In the genomic region with DNA sequence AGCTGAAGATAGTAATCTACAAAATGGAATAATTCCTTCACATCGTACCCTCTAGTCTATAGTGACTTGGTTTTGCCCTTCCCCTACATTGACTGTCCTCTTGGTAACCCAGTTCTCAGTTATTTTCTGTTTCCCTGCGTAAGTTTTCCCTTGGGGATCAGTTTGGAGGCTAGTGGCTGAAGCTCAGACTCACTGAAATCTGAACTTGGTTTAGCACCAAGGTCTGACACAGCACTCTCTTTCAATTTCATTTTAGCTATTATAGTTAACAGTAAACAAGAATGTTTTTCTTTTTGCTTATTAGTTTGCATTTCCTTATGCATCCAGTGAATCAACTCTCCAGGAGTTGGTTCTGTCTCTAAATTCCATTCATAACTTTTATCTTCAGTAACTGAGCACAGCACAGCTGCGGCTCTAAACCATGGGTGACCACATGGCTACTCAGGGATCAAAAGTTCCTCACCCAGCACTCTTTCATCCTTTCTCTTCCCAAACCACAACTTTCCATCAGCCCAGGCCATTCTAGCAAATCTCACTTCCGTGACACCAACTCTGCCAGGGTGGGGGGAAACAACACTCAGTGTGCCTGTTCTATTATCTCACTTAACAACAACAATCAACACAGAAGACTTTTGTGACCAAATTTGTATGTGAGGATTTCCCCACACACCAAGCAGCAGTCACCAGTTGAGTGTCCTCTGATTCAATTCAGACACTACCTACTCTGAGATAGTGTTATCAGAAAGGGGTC, we compare ENCODE assay signal across 9 cellular contexts. TPM values are rescaled to one million over a fixed set of nuclear protein-coding genes. Genes with fewer than 3 reads are reported as not detected.
DNase-seq lines count a peak whose midpoint lies in the region; ATAC-seq, FAIRE-seq and TF ChIP-seq lines count a peak whose summit lies in the region.
"Had no signal": no experiment of that assay in that cellular context is flagged by ENCODE, and none has a peak within 500 bp of the region (broad histone marks: within the 10 kb centered on the region; RNA-seq: fewer than 3 reads in every experiment).

No MANE protein-coding gene starts in this region.

- peaks cover 41% of the 10 kb centered on the region for H3K4me1 Mint-ChIP-seq in nephron

- H4K20me1 ChIP-seq in GM12878 (ENCODE audit: control insufficient read depth, insufficient read depth): no peaks in the 10 kb centered on the region

- no peaks in the 10 kb centered on the region for H3K36me3 ChIP-seq in GM12878 (ENCODE audit: control insufficient read depth in 2 of 2, insufficient read depth in 2 of 2, low read length in 1 of 2)
- H3K36me3 ChIP-seq: tibial artery had no signal

- intact Hi-C loops in GM12878 (cut with micrococcal nuclease; ENCODE audit: unreplicated experiment): no loop called here

- H3K9me3 Mint-ChIP-seq in nephron: peaks cover 6% of the 10 kb centered on the region

- H3K4me2 ChIP-seq in GM12878 (ENCODE audit: control insufficient read depth, insufficient read depth): peak overlapping the region; percentile 78

- no peaks in the 10 kb centered on the region; the same call in 1 of the 3 replicates for H3K9me3 ChIP-seq in GM12878 (replicated peaks; ENCODE audit: control insufficient read depth, insufficient read depth, low read length)
- H3K9me3 ChIP-seq: tibial artery had no signal

- RAD21 ChIA-PET in GM12878 (lab: Charles Lee; ENCODE audit: unreplicated experiment): interaction anchor here (0.7 to 2.3 kb wide), 7 partner anchors 17 to 141 kb away, joined by 3 to 12 read pairs (median 4); partner anchors contain the start of genes FAM76A, IFI6 and PPP1R8

- no peak overlapping the region for H3K4me3 Mint-ChIP-seq in nephron

- peak; percentile 60 for ATAC-seq in HG02571 (IDR thresholded peaks at IDR 0.05; ENCODE audit: unreplicated experiment)
- ATAC-seq in GM12878: peak; percentile 88
- no peak for ATAC-seq in HG03095 (IDR thresholded peaks at IDR 0.05; ENCODE audit: unreplicated experiment)

- no peaks in the 10 kb centered on the region for H3K27me3 ChIP-seq in GM12878 (replicated peaks in 1 of 2; ENCODE audit: control insufficient read depth in 2 of 2, insufficient read depth in 2 of 2, low read length in 1 of 2)
- H3K27me3 ChIP-seq: tibial artery had no signal

- H3K9ac ChIP-seq in GM12878 (ENCODE audit: control insufficient read depth, insufficient read depth, low read length): peak overlapping the region; percentile 50; the same call in 1 of the 2 replicates

- H3K27me3 Mint-ChIP-seq in nephron (ENCODE audit: low read depth): peaks cover 3% of the 10 kb centered on the region

- DNase-seq in GM13977 (ENCODE audit: low spot score): peak; percentile 43
- peak; percentile 60 for DNase-seq in GM12878 (ENCODE audit: low read depth, low spot score)
- DNase-seq in stimulated activated CD8-positive, alpha-beta memory T cell treated with anti-CD3 and anti-CD28 coated beads, Interleukin-4, amount 100 ng/mL, for 48 hours: no peak
- DNase-seq in stimulated activated naive CD4-positive, alpha-beta T cell treated with Interleukin-2 at 50 U/mL for 16 hours (lab: John Stamatoyannopoulos, UW): no peak
- DNase-seq: tibial artery had no signal

- TF ChIP-seq RAD21 in GM12878 (IDR thresholded peaks at IDR 0.05; ENCODE audit: insufficient read depth, low read depth, low read length): no peak

- no TSS peak for BruUV-seq in GM12878 (replicated peaks; lab: Mats Ljungman, UMichigan)

- H3K27ac Mint-ChIP-seq in nephron: peak overlapping the region in 2 of 3 experiments; percentile 16 to 17

- CTCF ChIA-PET in GM12878 (lab: Yijun Ruan, JAX): interaction anchor here (0.6 to 2.5 kb wide), 9 partner anchors 15 to 83 kb away, joined by 3 to 14 read pairs (median 3); partner anchors contain the start of genes IFI6 and STX12

- SMC1A ChIA-PET in GM12878 (lab: Charles Lee; ENCODE audit: uncharacterized antibody, unreplicated experiment): interaction anchor here (0.8 to 3.2 kb wide), 9 partner anchors 9 to 67 kb away, joined by 3 to 11 read pairs (median 5); partner anchors contain the start of genes FAM76A and IFI6

- TF ChIP-seq EP300 in GM12878 (IDR thresholded peaks at IDR 0.05; ENCODE audit: borderline replicate concordance in 1 of 2, control insufficient read depth in 1 of 2, low read depth in 2 of 2, low read length in 2 of 2): peak in 1 of 2 experiments; percentile 13; a peak in 1 of 4 replicates

- in situ Hi-C loops in GM13977 (cut with MboI; ENCODE audit: low pct_unique_long_range_greater_than_20kb, low sequenced_read_pairs, unreplicated experiment) (no loop called here), GM12878 (cut with MboI) (no loop called here)

- POLR2A ChIA-PET in GM12878 (lab: Charles Lee): interaction anchor here (0.7 to 1.9 kb wide), 9 partner anchors 12 to 202 kb away, joined by 3 to 9 read pairs (median 3); partner anchors contain the start of genes FAM76A, IFI6 and STX12

- no peaks in the 10 kb centered on the region for H3K79me2 ChIP-seq in GM12878 (ENCODE audit: control insufficient read depth, insufficient read depth, low read length)

- peak overlapping the region; percentile 92 for H2AFZ ChIP-seq in GM12878 (ENCODE audit: control insufficient read depth, low read depth, low read length)

- H3K27ac ChIP-seq in GM12878 (ENCODE audit: control insufficient read depth, insufficient read depth): peak overlapping the region; percentile 57
- H3K27ac ChIP-seq: HL-60, tibial artery had no signal

- FAIRE-seq in GM12878 (lab: Jason Lieb, UNC): peak; percentile 92

- TF ChIP-seq POLR2A in GM12878 (IDR thresholded peaks at IDR 0.05; ENCODE audit: low read depth, low read length): no peak

- TF ChIP-seq CTCF in GM13977 (IDR thresholded peaks at IDR 0.05; ENCODE audit: extremely low read depth, insufficient read depth, missing control alignments) (no peak), GM12878 (IDR thresholded peaks at IDR 0.05 in 2 of 3, conservative IDR thresholded peaks at IDR 0.05 in 1 of 3; ENCODE audit: control insufficient read depth in 2 of 3, extremely low read depth in 1 of 3, insufficient read depth in 1 of 3, low read depth in 3 of 3, low read length in 3 of 3) (no peak), nephron (IDR thresholded peaks at IDR 0.05; ENCODE audit: unreplicated experiment in 3 of 3) (no peak)

- peaks cover 10% of the 10 kb centered on the region for H3K4me1 ChIP-seq in GM12878 (ENCODE audit: control insufficient read depth, insufficient read depth, low read length)

- 1% methylated on average over 4 of the region's 4 CpGs for WGBS in GM12878 (ENCODE audit: insufficient coverage, insufficient replicate concordance, low lambda C conversion rate, missing lambda C conversion rate)

- no peaks in the 10 kb centered on the region for H3K36me3 Mint-ChIP-seq in nephron (ENCODE audit: low read depth)

- peak overlapping the region; percentile 33; the same call in 1 of the 2 replicates for H3K4me3 ChIP-seq in GM12878
- H3K4me3 ChIP-seq: tibial artery had no signal

RNA-seq across cellular contexts. Expression of gene IFI6, which starts 17.6 kb away (rescaled TPM):
- 20.9 and 21.2 TPM in 2 replicates for total RNA-seq in GM12878 (2013; cell fraction: nucleolus; rRNA removed)
- total RNA-seq in GM12878 (2014; rRNA removed): 79.4 and 89.5 TPM in 2 replicates
- total RNA-seq in GM12878 (2014; rRNA removed; fragmentation: Illumina TruSeq; extraction: Trizol): 30.1 and 35.1 TPM in 2 replicates
- 70.3 and 81.4 TPM in 2 replicates for total RNA-seq in GM12878 (2021)
- 41.1 TPM for polyA plus RNA-seq in GM12878 (2011; ENCODE audit: low read depth)
- 81.1 and 113 TPM in 2 replicates for polyA plus RNA-seq in GM12878 (2011; rRNA removed)
- 134 and 138 TPM in 2 replicates for polyA plus RNA-seq in GM12878 (2011; cell fraction: cytosol; rRNA removed)
- polyA plus RNA-seq in GM12878 (2011; cell fraction: nucleus; rRNA removed): 40.8 and 41.8 TPM in 2 replicates
- polyA plus RNA-seq in GM12878 (2012): 76.1 and 123 TPM in 2 replicates
- polyA plus RNA-seq in GM12878 (2014; fragmentation: Illumina TruSeq; extraction: Trizol): 36.6 and 41.3 TPM in 2 replicates
- 10 to 100 TPM in 1 of 2 experiments, 1 to 10 TPM in 1; 5.6 to 21.0 TPM for polyA plus RNA-seq in GM12878 (2014; fragmentation: Nextera tagmentation; extraction: Ambion mirVana)
- polyA plus RNA-seq in GM12878 (2014; rRNA removed): 63.9 and 67.7 TPM in 2 replicates
- 100 to 1,000 TPM in 1 of 2 experiments, 10 to 100 TPM in 1; 97.0 to 123 TPM for polyA plus RNA-seq in GM12878 (2016; fragmentation: Nextera tagmentation; extraction: Ambion mirVana)
- 19.2 and 36.0 TPM in 2 replicates for polyA minus RNA-seq in GM12878 (2011; rRNA and poly(A)+ RNA removed)
- polyA minus RNA-seq in GM12878 (2011; cell fraction: cytosol; rRNA and poly(A)+ RNA removed): 26.6 and 31.1 TPM in 2 replicates
- polyA minus RNA-seq in GM12878 (2011; cell fraction: nucleus; rRNA and poly(A)+ RNA removed): 6.8 and 7.5 TPM in 2 replicates

RNA-seq across cellular contexts. Expression of gene FAM76A, which starts 36.2 kb away (rescaled TPM):
- total RNA-seq in GM12878 (2013; cell fraction: nucleolus; rRNA removed): 4.8 and 6.7 TPM in 2 replicates
- 7.7 and 10.0 TPM in 2 replicates for total RNA-seq in GM12878 (2014; rRNA removed)
- total RNA-seq in GM12878 (2014; rRNA removed; fragmentation: Illumina TruSeq; extraction: Trizol): 6.7 and 9.0 TPM in 2 replicates
- total RNA-seq in GM12878 (2021): 7.6 and 9.4 TPM in 2 replicates
- 1.8 TPM for polyA plus RNA-seq in GM12878 (2011; ENCODE audit: low read depth)
- polyA plus RNA-seq in GM12878 (2011; rRNA removed): 6.0 and 7.9 TPM in 2 replicates
- polyA plus RNA-seq in GM12878 (2011; cell fraction: cytosol; rRNA removed): 3.0 and 3.5 TPM in 2 replicates
- polyA plus RNA-seq in GM12878 (2011; cell fraction: nucleus; rRNA removed): 3.5 and 4.0 TPM in 2 replicates
- polyA plus RNA-seq in GM12878 (2012): 2.2 and 3.6 TPM in 2 replicates
- polyA plus RNA-seq in GM12878 (2014; fragmentation: Illumina TruSeq; extraction: Trizol): 7.1 and 8.0 TPM in 2 replicates
- polyA plus RNA-seq in GM12878 (2014; fragmentation: Nextera tagmentation; extraction: Ambion mirVana): 10 to 100 TPM in 1 of 2 experiments, 1 to 10 TPM in 1; 7.6 to 13.4 TPM
- polyA plus RNA-seq in GM12878 (2014; rRNA removed): 4.7 and 5.4 TPM in 2 replicates
- polyA plus RNA-seq in GM12878 (2016; fragmentation: Nextera tagmentation; extraction: Ambion mirVana): 10 to 100 TPM in 1 of 2 experiments, 1 to 10 TPM in 1; 6.8 to 11.1 TPM
- 4.8 and 8.4 TPM in 2 replicates for polyA minus RNA-seq in GM12878 (2011; rRNA and poly(A)+ RNA removed)
- polyA minus RNA-seq in GM12878 (2011; cell fraction: cytosol; rRNA and poly(A)+ RNA removed): 2.9 and 8.1 TPM in 2 replicates
- polyA minus RNA-seq in GM12878 (2011; cell fraction: nucleus; rRNA and poly(A)+ RNA removed): 3.0 and 4.0 TPM in 2 replicates

RNA-seq across cellular contexts. Expression of gene FGR, which starts 54.6 kb away (rescaled TPM):
- 199 and 205 TPM in 2 replicates for total RNA-seq in GM12878 (2013; cell fraction: nucleolus; rRNA removed)
- total RNA-seq in GM12878 (2014; rRNA removed) (97.3 and 105 TPM in 2 replicates), GM12878 (2014; rRNA removed; fragmentation: Illumina TruSeq; extraction: Trizol) (53.3 and 54.3 TPM in 2 replicates), GM12878 (2021) (80.2 and 83.8 TPM in 2 replicates)
- 34.5 TPM for polyA plus RNA-seq in GM12878 (2011; ENCODE audit: low read depth)
- polyA plus RNA-seq in GM12878 (2011; rRNA removed) (129 and 193 TPM in 2 replicates), GM12878 (2014; fragmentation: Illumina TruSeq; extraction: Trizol) (59.5 and 80.8 TPM in 2 replicates), GM12878 (2014; fragmentation: Nextera tagmentation; extraction: Ambion mirVana) (10 to 100 TPM; 10.9 to 13.1 TPM), GM12878 (2014; rRNA removed) (108 and 127 TPM in 2 replicates), GM12878 (2016; fragmentation: Nextera tagmentation; extraction: Ambion mirVana) (10 to 100 TPM; 60.1 to 68.6 TPM)
- polyA plus RNA-seq in GM12878 (2011; cell fraction: cytosol; rRNA removed): 212 and 255 TPM in 2 replicates
- polyA plus RNA-seq in GM12878 (2011; cell fraction: nucleus; rRNA removed): 826 and 1,005 TPM in 2 replicates
- 59.3 and 73.9 TPM in 2 replicates for polyA plus RNA-seq in GM12878 (2012)
- polyA minus RNA-seq in GM12878 (2011; rRNA and poly(A)+ RNA removed): 91.0 and 144 TPM in 2 replicates
- 35.3 and 38.5 TPM in 2 replicates for polyA minus RNA-seq in GM12878 (2011; cell fraction: cytosol; rRNA and poly(A)+ RNA removed)
- polyA minus RNA-seq in GM12878 (2011; cell fraction: nucleus; rRNA and poly(A)+ RNA removed): 102 and 127 TPM in 2 replicates

Comparison
In these comparisons a context has a peak if more than half of its experiments do, and no peak if none do; other contexts are left out.
1. DNase-seq: peak in GM13977 (single experiment) and GM12878 (single experiment); none in stimulated activated CD8-positive, alpha-beta memory T cell treated with anti-CD3 and anti-CD28 coated beads, Interleukin-4, amount 100 ng/mL, for 48 hours (single experiment) and stimulated activated naive CD4-positive, alpha-beta T cell treated with Interleukin-2 at 50 U/mL for 16 hours (single experiment).